In the genomic region with DNA sequence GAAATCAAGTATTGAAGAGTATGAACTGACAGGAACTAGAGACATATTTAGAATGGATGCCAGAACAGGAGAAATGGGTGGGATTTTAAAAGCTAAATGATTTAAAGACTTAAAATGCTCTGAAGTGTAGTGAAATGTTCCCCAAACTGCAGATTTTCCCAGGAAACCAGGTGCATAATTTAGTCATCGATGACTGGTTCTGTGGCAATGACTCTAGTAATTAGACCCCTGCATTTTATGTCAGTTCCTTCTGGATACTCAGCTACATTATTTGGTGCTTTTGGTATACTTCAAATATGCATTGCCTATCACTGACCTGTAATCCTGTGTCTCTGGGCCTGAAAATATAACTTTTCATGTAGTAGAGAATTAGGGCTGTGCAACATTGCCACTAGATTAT, we compare ENCODE assay signal across 25 cellular contexts. TPM values are rescaled to one million over a fixed set of nuclear protein-coding genes. Genes with fewer than 3 reads are reported as not detected.
"Had no signal": no experiment of that assay in that cellular context is flagged by ENCODE, and none has a peak within 500 bp of the region (broad histone marks: within the 10 kb centered on the region; RNA-seq: fewer than 3 reads in every experiment).

No MANE protein-coding gene starts in this region.

- H3K27me3 ChIP-seq: SJCRH30 had no signal

- H3K36me3 ChIP-seq: SJCRH30 had no signal

- H3K9ac ChIP-seq: KMS-11 had no signal

- DNase-seq: Kasumi-1, MV-4-11, NCI-H1092, NCI-H1105 treated with DMSO at 0.1 percent for 48 hours, NCI-H1417 treated with DMSO at 0.1 percent for 48 hours, NCI-H146, NCI-H1694 treated with DMSO at 0.1 percent for 48 hours, NCI-H1930, NCI-H2081, NCI-H2107, NCI-H2227 treated with DMSO at 0.1 percent for 48 hours, NCI-H524, NCI-H526 treated with DMSO at 0.1 percent for 48 hours, NCI-H774, SHP77 treated with DMSO at 0.1 percent for 48 hours, SJCRH30 had no signal

- ATAC-seq: HepG2, K562, Right ventricle myocardium inferior, SK-N-SH treated with all-trans-retinoic acid at 6 μM for 48 hours had no signal

- H3K4me3 ChIP-seq: K562, SJCRH30 had no signal

- H3K27ac ChIP-seq: KMS-11, RWPE1, SJCRH30 had no signal

- H3K4me2 ChIP-seq: KMS-11 had no signal

- H3K4me1 ChIP-seq: SJCRH30 had no signal

- H3K9me3 ChIP-seq: SJCRH30 had no signal

RNA-seq across cellular contexts. Expression of gene AGTR1, which starts 16.8 kb away (rescaled TPM):
- total RNA-seq: HT-29, K562, MCF 10A had no signal
- polyA plus RNA-seq: IgD-negative memory B cell, K562 had no signal
